In genomic region chr6:33782561-33782960, GRCh38 we compare ENCODE assay signal across 1 cellular context.
TF ChIP-seq lines count a peak whose summit lies in the region.

No MANE protein-coding gene starts in this region.

TF ChIP-seq in GM23338, 12 proteins besides CTCF, POLR2A, EP300 and RAD21 (continued from another document):
- TF ChIP-seq ZNF462 (CRISPR knock-in tag; IDR thresholded peaks at IDR 0.05), result no peak
